28 cellular contexts compared by ENCODE assay signal in the genomic region with DNA sequence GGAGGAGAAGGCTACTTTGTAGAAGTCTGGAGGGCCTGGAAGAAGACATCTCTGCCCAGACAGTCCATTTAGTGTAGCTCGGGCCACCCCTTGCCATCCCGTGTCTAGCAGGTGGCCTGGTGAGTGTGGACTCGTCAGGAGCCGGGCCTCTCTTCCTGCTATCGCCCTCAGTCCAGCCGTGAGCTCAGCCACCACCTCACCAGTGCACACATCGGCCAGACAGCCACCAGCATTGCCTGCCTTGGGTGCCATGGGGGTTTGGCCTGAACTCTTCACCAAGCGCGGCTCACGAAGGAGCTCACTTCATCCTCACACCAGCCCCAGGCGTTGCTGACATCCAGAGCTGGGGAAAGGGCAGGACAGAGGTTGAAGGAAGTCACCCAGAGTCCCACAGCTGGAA.
"Had no signal": no experiment of that assay in that cellular context is flagged by ENCODE, and none has a peak within 500 bp of the region (broad histone marks: within the 10 kb centered on the region; RNA-seq: fewer than 3 reads in every experiment).

No MANE protein-coding gene starts in this region.

- H3K27me3 ChIP-seq: body of pancreas, cardiac muscle cell, neutrophil, pancreas, testis, vagina had no signal

- DNase-seq: activated CD4-positive, alpha-beta T cell treated with anti-CD3 and anti-CD28 coated beads, Interleukin-2, amount 10 ng/mL, durations not matched to agents 7 days and 5 days; activated CD4-positive, CD25-positive, alpha-beta regulatory T cell treated with anti-CD3 and anti-CD28 coated beads, Interleukin-2, amount 50 U/mL, for 72 hours; activated CD8-positive, alpha-beta T cell treated with anti-CD3 and anti-CD28 coated beads for 36 hours; activated gamma-delta T cell; activated naive CD4-positive, alpha-beta T cell treated with anti-CD3 and anti-CD28 coated beads, Interleukin-2, amount 50 U/mL, for 16 hours; anterior cingulate cortex; body of pancreas; cortex of kidney; endodermal cell; head of caudate nucleus; left ventricle myocardium superior; mammary epithelial cell; midbrain; natural killer cell; pancreas; small intestine; stimulated activated naive CD4-positive, alpha-beta T cell; WERI-Rb-1 had no signal

- H3K27ac Mint-ChIP-seq: activated CD8-positive, alpha-beta T cell treated with anti-CD3 and anti-CD28 coated beads for 36 hours; activated T-helper 1 cell treated with anti-CD3 and anti-CD28 coated beads, Interleukin-12 subunit alpha, Interleukin-12 subunit beta, Interleukin-2, Interleukin-4 antibody, amounts not matched to agents 30 ng/mL and 10 ng/mL and 1 ng/mL, durations not matched to agents 14 hours and 24 hours and 36 hours; endodermal cell; natural killer cell; type B pancreatic cell had no signal

- H3K36me3 Mint-ChIP-seq: natural killer cell, type B pancreatic cell had no signal

- H3K27me3 Mint-ChIP-seq: activated CD4-positive, alpha-beta T cell treated with anti-CD3 and anti-CD28 coated beads, Interleukin-2, amount 10 ng/mL, durations not matched to agents 7 days and 5 days; type B pancreatic cell had no signal

- H3K4me1 Mint-ChIP-seq: activated CD4-positive, alpha-beta T cell treated with anti-CD3 and anti-CD28 coated beads, Interleukin-2, amount 10 ng/mL, durations not matched to agents 7 days and 5 days; natural killer cell had no signal

- H3K27ac ChIP-seq: body of pancreas, cardiac muscle cell, gastroesophageal sphincter, neutrophil, pancreas, testis, vagina, WERI-Rb-1 had no signal

- H3K4me3 Mint-ChIP-seq: activated CD4-positive, alpha-beta T cell treated with anti-CD3 and anti-CD28 coated beads, Interleukin-2, amount 10 ng/mL, durations not matched to agents 7 days and 5 days; activated CD8-positive, alpha-beta T cell treated with anti-CD3 and anti-CD28 coated beads for 36 hours; activated T-helper 1 cell treated with anti-CD3 and anti-CD28 coated beads, Interleukin-12 subunit alpha, Interleukin-12 subunit beta, Interleukin-2, Interleukin-4 antibody, amounts not matched to agents 30 ng/mL and 10 ng/mL and 1 ng/mL, durations not matched to agents 14 hours and 24 hours and 36 hours; endodermal cell; natural killer cell; type B pancreatic cell had no signal

- ATAC-seq: activated CD8-positive, alpha-beta T cell treated with anti-CD3 and anti-CD28 coated beads for 36 hours; body of pancreas; gastroesophageal sphincter; left ventricle myocardium superior; natural killer cell; pancreas; sciatic nerve had no signal

- H3K9me3 ChIP-seq: body of pancreas, gastroesophageal sphincter, neutrophil, pancreas, testis, vagina had no signal

- H3K4me1 ChIP-seq: body of pancreas, pancreas, testis, vagina had no signal

- H3K9me3 Mint-ChIP-seq: activated CD4-positive, alpha-beta T cell treated with anti-CD3 and anti-CD28 coated beads, Interleukin-2, amount 10 ng/mL, durations not matched to agents 7 days and 5 days; activated CD8-positive, alpha-beta T cell treated with anti-CD3 and anti-CD28 coated beads for 36 hours; activated T-helper 1 cell treated with anti-CD3 and anti-CD28 coated beads, Interleukin-12 subunit alpha, Interleukin-12 subunit beta, Interleukin-2, Interleukin-4 antibody, amounts not matched to agents 30 ng/mL and 10 ng/mL and 1 ng/mL, durations not matched to agents 14 hours and 24 hours and 36 hours; natural killer cell; type B pancreatic cell had no signal

- H3K36me3 ChIP-seq: cardiac muscle cell, gastroesophageal sphincter, pancreas, vagina, WERI-Rb-1 had no signal

- FAIRE-seq: islet of Langerhans, pancreas, small intestine, TTC549 had no signal

- H3K4me3 ChIP-seq: body of pancreas, cardiac muscle cell, gastroesophageal sphincter, pancreas, vagina had no signal
